ENCODE assay signal across 11 cellular contexts in the genomic region with DNA sequence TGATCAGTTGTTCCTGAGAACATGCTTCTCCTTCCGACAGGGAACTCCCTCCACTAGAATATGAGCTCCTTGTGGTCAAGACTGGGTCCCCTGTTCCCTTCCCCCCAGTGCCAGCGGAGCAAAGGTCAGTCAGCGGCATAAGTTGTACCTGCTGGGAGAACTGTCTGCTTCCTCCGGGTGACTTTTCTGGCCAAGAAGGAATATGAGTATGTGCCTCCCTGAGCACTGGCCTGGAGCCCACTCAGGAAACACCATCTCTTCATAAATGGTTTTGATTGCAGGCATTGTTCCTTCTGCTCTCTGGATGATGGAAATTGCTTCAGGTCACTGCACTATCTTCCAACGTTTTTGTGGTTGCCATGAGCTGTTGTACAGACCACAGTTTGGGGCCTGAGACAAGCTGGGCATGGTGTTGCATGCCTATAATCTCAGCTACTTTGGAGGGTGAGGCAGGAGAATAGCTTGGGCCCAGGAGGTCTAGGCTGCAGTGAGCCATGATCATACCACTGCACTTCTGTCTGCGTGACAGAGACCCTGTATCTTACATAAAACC. TPM values are rescaled to one million over a fixed set of nuclear protein-coding genes. Genes with fewer than 3 reads are reported as not detected.
A peak's percentile ranks its signal among the peaks of the same experiment; 100 is the strongest.
DNase-seq lines count a peak whose midpoint lies in the region; ATAC-seq and TF ChIP-seq lines count a peak whose summit lies in the region.
"Had no signal": no experiment of that assay in that cellular context is flagged by ENCODE, and none has a peak within 500 bp of the region (broad histone marks: within the 10 kb centered on the region; RNA-seq: fewer than 3 reads in every experiment).

No MANE protein-coding gene starts in this region.

- intact Hi-C loops in heart right ventricle (cut with DNase I), result loop anchor here in 1 of 10 donors (5.0 kb wide), 1 partner anchor 41 kb away; no protein-coding TSS in a partner anchor
- intact Hi-C loops in activated CD8-positive, alpha-beta T cell treated with anti-CD3 and anti-CD28 coated beads for 36 hours (cut with micrococcal nuclease), result no loop called here

- H3K36me3 ChIP-seq in cardiac muscle cell (peaks cover 3% of the 10 kb centered on the region), heart right ventricle (peaks cover 0 to 51% (median 13%) of the 10 kb centered on the region in 9 donors), iPS-15b (ENCODE audit: control insufficient read depth, insufficient read depth, low read length) (peaks cover 37% of the 10 kb centered on the region)

- H3K4me1 Mint-ChIP-seq in activated CD8-positive, alpha-beta T cell treated with anti-CD3 and anti-CD28 coated beads for 36 hours (ENCODE audit: low read depth), result peaks cover 47% of the 10 kb centered on the region
- peaks cover 21% of the 10 kb centered on the region for H3K4me1 Mint-ChIP-seq in type B pancreatic cell (ENCODE audit: unreplicated experiment)

- CTCF ChIA-PET in activated CD8-positive, alpha-beta T cell treated with anti-CD3 and anti-CD28 coated beads for 36 hours (lab: Charles Lee), result interaction anchor here (1.1 kb wide), 1 partner anchor 10 kb away, joined by 3 read pairs; no protein-coding TSS in a partner anchor

- H3K4me3 ChIP-seq in cardiac muscle cell, result no peak overlapping the region
- no peak overlapping the region for H3K4me3 ChIP-seq in heart right ventricle
- peak overlapping the region; percentile 15 for H3K4me3 ChIP-seq in iPS-15b (ENCODE audit: low read depth, low read length)

- H3K27ac Mint-ChIP-seq in activated CD8-positive, alpha-beta T cell treated with anti-CD3 and anti-CD28 coated beads for 36 hours, result peak overlapping the region; percentile 85
- peak overlapping the region; percentile 72 for H3K27ac Mint-ChIP-seq in type B pancreatic cell

- peaks cover 57% of the 10 kb centered on the region for H3K36me3 Mint-ChIP-seq in activated CD8-positive, alpha-beta T cell treated with anti-CD3 and anti-CD28 coated beads for 36 hours (ENCODE audit: low read depth)
- peaks cover 19% of the 10 kb centered on the region for H3K36me3 Mint-ChIP-seq in type B pancreatic cell

- H3K9me3 ChIP-seq in cardiac muscle cell (ENCODE audit: low read depth), result no peaks in the 10 kb centered on the region
- no peaks in the 10 kb centered on the region for H3K9me3 ChIP-seq in heart right ventricle
- H3K9me3 ChIP-seq in iPS-15b (ENCODE audit: control insufficient read depth, insufficient read depth, low read length), result no peaks in the 10 kb centered on the region

- POLR2A ChIA-PET in activated CD8-positive, alpha-beta T cell treated with anti-CD3 and anti-CD28 coated beads for 36 hours (lab: Charles Lee), result interaction anchor here (0.7 to 3.7 kb wide), 6 partner anchors 9 to 136 kb away, joined by 3 to 10 read pairs (median 4); no protein-coding TSS in a partner anchor

- H3K27me3 ChIP-seq in cardiac muscle cell (no peaks in the 10 kb centered on the region), heart right ventricle (no peaks in the 10 kb centered on the region), iPS-15b (ENCODE audit: control insufficient read depth, insufficient read depth, low read length) (no peaks in the 10 kb centered on the region)

- no peaks in the 10 kb centered on the region for H3K9me3 Mint-ChIP-seq in activated CD8-positive, alpha-beta T cell treated with anti-CD3 and anti-CD28 coated beads for 36 hours
- H3K9me3 Mint-ChIP-seq in type B pancreatic cell, result no peaks in the 10 kb centered on the region

- H3K27me3 Mint-ChIP-seq in activated CD8-positive, alpha-beta T cell treated with anti-CD3 and anti-CD28 coated beads for 36 hours, result no peaks in the 10 kb centered on the region
- peaks cover 3% of the 10 kb centered on the region for H3K27me3 Mint-ChIP-seq in type B pancreatic cell

- 79 to 80% methylated on average over 6 of the region's 6 CpGs for WGBS in heart right ventricle, 2 donors

- ATAC-seq in heart right ventricle (no peak), HG03025 (IDR thresholded peaks at IDR 0.05; ENCODE audit: low FRiP score, unreplicated experiment) (no peak)
- no peak for ATAC-seq in activated CD8-positive, alpha-beta T cell treated with anti-CD3 and anti-CD28 coated beads for 36 hours

- H3K9ac ChIP-seq in iPS-15b (ENCODE audit: low read depth, low read length), result no peak overlapping the region

- peak overlapping the region; percentile 93 for H3K27ac ChIP-seq in cardiac muscle cell
- H3K27ac ChIP-seq in heart right ventricle, result peak overlapping the region in 3 of 10 donors; percentile 98 to 99 (median 98)

- H3K4me1 ChIP-seq in cardiac muscle cell (ENCODE audit: low read depth) (peaks cover 37% of the 10 kb centered on the region), heart right ventricle (peaks cover 26 to 76% (median 55%) of the 10 kb centered on the region in 9 donors), iPS-15b (ENCODE audit: control insufficient read depth, insufficient read depth, low read length) (peaks cover 5% of the 10 kb centered on the region)

- DNase-seq in cardiac muscle cell (ENCODE audit: low read depth in 1 of 2, low spot score in 1 of 2) (peak in 1 of 2 donors; percentile 51), heart right ventricle (no peak), type B pancreatic cell (ENCODE audit: extremely low spot score, unreplicated experiment) (no peak), occipital lobe (lab: John Stamatoyannopoulos, UW) (no peak)
- DNase-seq in activated CD8-positive, alpha-beta T cell treated with anti-CD3 and anti-CD28 coated beads for 36 hours, result no peak
- no peak for DNase-seq in central memory CD4-positive, alpha-beta T cell
- DNase-seq: amygdala, COR-L47 had no signal

- H3K4me3 Mint-ChIP-seq in activated CD8-positive, alpha-beta T cell treated with anti-CD3 and anti-CD28 coated beads for 36 hours, result peak overlapping the region; percentile 74
- H3K4me3 Mint-ChIP-seq in type B pancreatic cell, result peak overlapping the region; percentile 80

- TF ChIP-seq CTCF in cardiac muscle cell (IDR thresholded peaks at IDR 0.05; ENCODE audit: low read depth, low read length) (no peak), heart right ventricle (IDR thresholded peaks at IDR 0.05) (no peak), type B pancreatic cell (conservative IDR thresholded peaks at IDR 0.05) (no peak)
- TF ChIP-seq CTCF in activated CD8-positive, alpha-beta T cell treated with anti-CD3 and anti-CD28 coated beads for 36 hours (IDR thresholded peaks at IDR 0.05), result no peak

RNA-seq across cellular contexts. Expression of gene P4HB, which starts 2.9 kb away (rescaled TPM):
- total RNA-seq in cardiac muscle cell (972 and 1,150 TPM in 2 replicates), heart right ventricle (100 to 1,000 TPM; 244 to 801 (median 332) TPM), type B pancreatic cell (ENCODE audit: low replicate concordance) (555 and 815 TPM in 2 replicates), occipital lobe (57.4 TPM)
- polyA plus RNA-seq in cardiac muscle cell (388 and 597 TPM in 2 replicates), heart right ventricle (100 to 1,000 TPM; 284 to 536 TPM)
- total RNA-seq in activated CD8-positive, alpha-beta T cell treated with anti-CD3 and anti-CD28 coated beads for 36 hours, result 100 to 1,000 TPM; 408 to 434 TPM

RNA-seq across cellular contexts. Expression of gene ARHGDIA, which starts 7.9 kb away (rescaled TPM):
- 101 and 177 TPM in 2 replicates for total RNA-seq in cardiac muscle cell
- 139 and 163 TPM in 2 replicates for polyA plus RNA-seq in cardiac muscle cell
- total RNA-seq in heart right ventricle, result 100 to 1,000 TPM in 7 of 10 donors, 10 to 100 TPM in 3; 89.9 to 263 (median 110) TPM
- polyA plus RNA-seq in heart right ventricle, result 100 to 1,000 TPM in 1 of 2 donors, 10 to 100 TPM in 1; 97.2 to 251 TPM
- total RNA-seq in activated CD8-positive, alpha-beta T cell treated with anti-CD3 and anti-CD28 coated beads for 36 hours, result 100 to 1,000 TPM; 450 to 470 TPM
- 250 and 264 TPM in 2 replicates for total RNA-seq in type B pancreatic cell (ENCODE audit: low replicate concordance)
- 22.9 TPM for total RNA-seq in occipital lobe

RNA-seq across cellular contexts. Expression of gene ALYREF, which starts 28.2 kb away (rescaled TPM):
- total RNA-seq in cardiac muscle cell (94.0 and 139 TPM in 2 replicates), heart right ventricle (10 to 100 TPM; 28.1 to 47.2 (median 32.2) TPM), type B pancreatic cell (ENCODE audit: low replicate concordance) (102 and 124 TPM in 2 replicates), occipital lobe (78.3 TPM)
- polyA plus RNA-seq in cardiac muscle cell (93.0 and 130 TPM in 2 replicates), heart right ventricle (10 to 100 TPM in 1 of 2 donors, 1 to 10 TPM in 1; 3.6 to 45.4 TPM)
- total RNA-seq in activated CD8-positive, alpha-beta T cell treated with anti-CD3 and anti-CD28 coated beads for 36 hours, result 100 to 1,000 TPM; 241 TPM

RNA-seq across cellular contexts. Expression of gene ANAPC11, which starts 28.3 kb away (rescaled TPM):
- 128 and 178 TPM in 2 replicates for total RNA-seq in cardiac muscle cell
- 368 and 407 TPM in 2 replicates for polyA plus RNA-seq in cardiac muscle cell
- 100 to 1,000 TPM; 124 to 189 (median 142) TPM for total RNA-seq in heart right ventricle
- 100 to 1,000 TPM; 205 to 405 TPM for polyA plus RNA-seq in heart right ventricle
- total RNA-seq in activated CD8-positive, alpha-beta T cell treated with anti-CD3 and anti-CD28 coated beads for 36 hours, result 100 to 1,000 TPM; 122 to 130 TPM
- total RNA-seq in type B pancreatic cell (ENCODE audit: low replicate concordance), result 136 and 140 TPM in 2 replicates
- total RNA-seq in occipital lobe, result 43.0 TPM

RNA-seq across cellular contexts. Expression of gene PPP1R27, which starts 28.3 kb away (rescaled TPM):
- total RNA-seq in cardiac muscle cell, result not detected in 2 replicates
- polyA plus RNA-seq in cardiac muscle cell, result 1.0 TPM in 1 of 2 replicates, not detected in the other
- total RNA-seq in heart right ventricle, result under 1 TPM in 1 of 10 donors, not detected in 9; 0.31 TPM
- under 1 TPM in 1 of 2 donors, not detected in 1; 0.14 TPM for polyA plus RNA-seq in heart right ventricle
- total RNA-seq in activated CD8-positive, alpha-beta T cell treated with anti-CD3 and anti-CD28 coated beads for 36 hours, result not detected
- not detected in 2 replicates for total RNA-seq in type B pancreatic cell (ENCODE audit: low replicate concordance)
- not detected for total RNA-seq in occipital lobe
- total RNA-seq: T-helper 2 cell treated with Interferon-gamma antibody and Interleukin-4, amounts not matched to agents 100 ng/mL and 5 ng/mL, for 36 hours had no signal
